1 cellular context compared by ENCODE assay signal in genomic region chrX:21374163-21374993, GRCh38.
TF ChIP-seq lines count a peak whose summit lies in the region.

CNKSR2 (plus strand) TSS chrX:21374418; CDS start chrX:21374898, 480 bp downstream.

TF ChIP-seq in WTC11, 78 proteins besides CTCF, POLR2A, EP300 and RAD21 (continued from another document):
- 0 out of 2 replicates have a peak, but pooled peaks have one; percentile 53 for TF ChIP-seq E2F1 (CRISPR knock-in tag; IDR thresholded peaks at IDR 0.05)
- 0 out of 2 replicates have a peak, but pooled peaks have one; percentile 58 for TF ChIP-seq ZNF281 (CRISPR knock-in tag; IDR thresholded peaks at IDR 0.05)
- TF ChIP-seq STAT6 (CRISPR knock-in tag; conservative IDR thresholded peaks at IDR 0.05; ENCODE audit: low read depth) = no peak
- TF ChIP-seq MYBL2 (CRISPR knock-in tag; IDR thresholded peaks at IDR 0.05) = peak; percentile 83
- TF ChIP-seq ZBTB21 (CRISPR knock-in tag; IDR thresholded peaks at IDR 0.05; ENCODE audit: borderline replicate concordance) = peak; percentile 72
